ENCODE assay signal across 9 cellular contexts in the genomic region with DNA sequence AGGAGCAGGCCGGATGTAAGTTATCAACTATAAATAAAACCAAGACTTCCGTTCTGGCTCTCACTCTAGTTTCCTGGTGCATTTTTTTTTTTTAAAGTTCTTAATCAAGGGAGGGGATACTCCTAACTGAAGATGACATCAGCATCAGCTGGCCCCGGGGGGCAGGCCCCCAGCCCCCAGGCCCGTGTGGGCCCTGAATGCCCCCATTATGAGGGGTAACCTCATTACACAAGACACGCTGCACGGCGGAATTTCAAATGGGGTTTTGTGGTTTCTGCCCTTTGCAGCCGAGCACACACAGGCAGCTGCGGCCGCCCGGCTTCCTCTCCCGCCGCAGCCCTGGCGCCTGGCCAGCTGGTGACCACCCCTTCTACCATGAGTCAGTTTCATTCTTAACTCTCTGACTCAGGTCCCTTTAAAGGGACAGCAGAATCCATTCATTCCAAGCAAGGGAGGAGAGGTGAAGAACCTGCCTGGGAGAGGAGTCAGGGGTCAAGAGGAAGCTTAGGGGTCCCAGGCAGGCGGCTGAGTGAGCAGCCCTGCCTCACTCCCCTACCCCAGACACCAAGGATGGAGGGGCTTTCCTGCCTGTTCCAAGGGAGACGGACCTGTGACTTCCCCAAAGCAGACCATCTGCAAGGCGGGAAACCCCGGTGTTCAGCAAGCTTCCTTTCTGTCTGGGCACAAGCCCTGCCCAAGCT. TPM values are rescaled to one million over a fixed set of nuclear protein-coding genes. Genes with fewer than 3 reads are reported as not detected.
A peak's percentile ranks its signal among the peaks of the same experiment; 100 is the strongest.
DNase-seq lines count a peak whose midpoint lies in the region; ATAC-seq, FAIRE-seq and TF ChIP-seq lines count a peak whose summit lies in the region.
"Had no signal": no experiment of that assay in that cellular context is flagged by ENCODE, and none has a peak within 500 bp of the region (broad histone marks: within the 10 kb centered on the region; RNA-seq: fewer than 3 reads in every experiment).

No MANE protein-coding gene starts in this region.

- H3K27ac ChIP-seq in liver (ENCODE audit: low read depth in 1 of 2, low read length in 2 of 2) = peak overlapping the region; percentile 67 to 73

- TF ChIP-seq RAD21 in liver (IDR thresholded peaks at IDR 0.05) = peak; percentile 4 to 16

- H3K4me3 ChIP-seq in GM06990 (replicated peaks; ENCODE audit: low read depth, low read length) (peak overlapping the region; percentile 20), HFF-Myc (replicated peaks; ENCODE audit: low read depth, low read length) (no peak overlapping the region), bronchial epithelial cell (ENCODE audit: low read depth, low read length) (no peak overlapping the region), liver (ENCODE audit: low read depth in 1 of 3, low read length in 3 of 3) (no peak overlapping the region)

- POLR2A ChIA-PET in WTC11 (lab: Charles Lee) = interaction anchor here (0.6 kb wide), 1 partner anchor 97 kb away, joined by 3 read pairs; no protein-coding TSS in a partner anchor

- no peaks in the 10 kb centered on the region for H3K36me3 ChIP-seq in GM06990 (ENCODE audit: control insufficient read depth, insufficient read depth, low read length)
- H3K36me3 ChIP-seq in bronchial epithelial cell (ENCODE audit: control insufficient read depth, insufficient read depth, low read length) = no peaks in the 10 kb centered on the region
- no peaks in the 10 kb centered on the region for H3K36me3 ChIP-seq in liver (ENCODE audit: control insufficient read depth in 4 of 4, insufficient read depth in 3 of 4, low read depth in 1 of 4, low read length in 3 of 4)

- H3K9me3 ChIP-seq in liver (ENCODE audit: control insufficient read depth in 4 of 4, low read length in 3 of 4) = no peaks in the 10 kb centered on the region

- no peak overlapping the region for H3K4me3 Mint-ChIP-seq in WTC11

- H3K27me3 ChIP-seq in GM06990 (replicated peaks; ENCODE audit: control insufficient read depth, insufficient read depth, low read length) = no peaks in the 10 kb centered on the region
- no peaks in the 10 kb centered on the region for H3K27me3 ChIP-seq in bronchial epithelial cell (ENCODE audit: control insufficient read depth, insufficient read depth, low read length)
- no peaks in the 10 kb centered on the region for H3K27me3 ChIP-seq in liver (ENCODE audit: control insufficient read depth in 4 of 4, insufficient read depth in 4 of 4, low read length in 3 of 4)

- H3K27ac Mint-ChIP-seq in WTC11 = no peak overlapping the region

- no peak for ATAC-seq in WTC11

- no peaks in the 10 kb centered on the region for H3K27me3 Mint-ChIP-seq in WTC11 (ENCODE audit: low read depth)

- CTCF ChIA-PET in WTC11 (lab: Charles Lee) = interaction anchor here (0.7 to 1.7 kb wide), 4 partner anchors 10 to 411 kb away, joined by 3 to 4 read pairs (median 3); no protein-coding TSS in a partner anchor

- TF ChIP-seq CTCF in GM06990 (IDR thresholded peaks at IDR 0.05; ENCODE audit: insufficient read depth, low read length, poor library complexity, severe bottlenecking) (no peak), HFF-Myc (IDR thresholded peaks at IDR 0.05; ENCODE audit: low read depth, low read length, missing control alignments) (no peak), bronchial epithelial cell (IDR thresholded peaks at IDR 0.05; ENCODE audit: insufficient read depth, low read length, severe bottlenecking) (no peak), liver (IDR thresholded peaks at IDR 0.05; ENCODE audit: low read depth, low read length, missing input control) (no peak), WTC11 (IDR thresholded peaks at IDR 0.05) (no peak)

- H3K4me1 ChIP-seq in liver (ENCODE audit: control insufficient read depth in 4 of 4, insufficient read depth in 4 of 4, low read length in 3 of 4) = peaks cover 6 to 21% (median 16%) of the 10 kb centered on the region in 4 donors

- H3K36me3 Mint-ChIP-seq in WTC11 = no peaks in the 10 kb centered on the region

- peak overlapping the region in 1 of 2 donors; percentile 9 for H3K9ac ChIP-seq in liver (ENCODE audit: low read depth in 1 of 2, low read length in 2 of 2)

- DNase-seq in GM06990 (ENCODE audit: extremely low read depth, insufficient read length) (peak; percentile 99), HFF-Myc (ENCODE audit: extremely low read depth, low read depth) (peak; percentile 98), MV-4-11 (lab: John Stamatoyannopoulos, UW) (peak; percentile 100), bronchial epithelial cell (ENCODE audit: low read depth) (peak; percentile 92), WTC11 (ENCODE audit: low spot score) (no peak)
- DNase-seq in activated CD4-positive, CD25-positive, alpha-beta regulatory T cell (lab: John Stamatoyannopoulos, UW) = peak; percentile 51 to 73 (median 58)
- peak; percentile 71 for DNase-seq in stimulated activated CD4-positive, alpha-beta T cell treated with anti-CD3 and anti-CD28 coated beads, Interleukin-4, amount 100 ng/mL, for 1 hour

- no peak for FAIRE-seq in bronchial epithelial cell (lab: Jason Lieb, UNC)

- 35% methylated on average over 18 of the region's 18 CpGs for WGBS in liver

- H3K4me1 Mint-ChIP-seq in WTC11 = peaks cover 14% of the 10 kb centered on the region

- H3K9me3 Mint-ChIP-seq in WTC11 = no peaks in the 10 kb centered on the region

TF ChIP-seq in liver, 16 proteins besides CTCF, POLR2A, EP300 and RAD21:
- TF ChIP-seq TAF1 (conservative IDR thresholded peaks at IDR 0.05) (no peak), SP1 (IDR thresholded peaks at IDR 0.05) (peak; percentile 45), EGR1 (IDR thresholded peaks at IDR 0.05; ENCODE audit: low read depth in 2 of 2) (no peak), JUND (IDR thresholded peaks at IDR 0.05) (peak; percentile 20 to 39), GABPA (IDR thresholded peaks at IDR 0.05 in 1 of 2, conservative IDR thresholded peaks at IDR 0.05 in 1 of 2) (peak in 1 of 2 donors; percentile 59), YY1 (IDR thresholded peaks at IDR 0.05) (peak; percentile 2), RXRA (IDR thresholded peaks at IDR 0.05) (no peak), FOXA1 (IDR thresholded peaks at IDR 0.05) (no peak)

TF ChIP-seq in WTC11, 78 proteins besides CTCF, POLR2A, EP300 and RAD21:
- no peak for TF ChIP-seq NFE2L1 (CRISPR knock-in tag; IDR thresholded peaks at IDR 0.05)
- TF ChIP-seq, protein P1, sequence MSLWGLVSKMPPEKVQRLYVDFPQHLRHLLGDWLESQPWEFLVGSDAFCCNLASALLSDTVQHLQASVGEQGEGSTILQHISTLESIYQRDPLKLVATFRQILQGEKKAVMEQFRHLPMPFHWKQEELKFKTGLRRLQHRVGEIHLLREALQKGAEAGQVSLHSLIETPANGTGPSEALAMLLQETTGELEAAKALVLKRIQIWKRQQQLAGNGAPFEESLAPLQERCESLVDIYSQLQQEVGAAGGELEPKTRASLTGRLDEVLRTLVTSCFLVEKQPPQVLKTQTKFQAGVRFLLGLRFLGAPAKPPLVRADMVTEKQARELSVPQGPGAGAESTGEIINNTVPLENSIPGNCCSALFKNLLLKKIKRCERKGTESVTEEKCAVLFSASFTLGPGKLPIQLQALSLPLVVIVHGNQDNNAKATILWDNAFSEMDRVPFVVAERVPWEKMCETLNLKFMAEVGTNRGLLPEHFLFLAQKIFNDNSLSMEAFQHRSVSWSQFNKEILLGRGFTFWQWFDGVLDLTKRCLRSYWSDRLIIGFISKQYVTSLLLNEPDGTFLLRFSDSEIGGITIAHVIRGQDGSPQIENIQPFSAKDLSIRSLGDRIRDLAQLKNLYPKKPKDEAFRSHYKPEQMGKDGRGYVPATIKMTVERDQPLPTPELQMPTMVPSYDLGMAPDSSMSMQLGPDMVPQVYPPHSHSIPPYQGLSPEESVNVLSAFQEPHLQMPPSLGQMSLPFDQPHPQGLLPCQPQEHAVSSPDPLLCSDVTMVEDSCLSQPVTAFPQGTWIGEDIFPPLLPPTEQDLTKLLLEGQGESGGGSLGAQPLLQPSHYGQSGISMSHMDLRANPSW (CRISPR knock-in tag; conservative IDR thresholded peaks at IDR 0.05; ENCODE audit: low read depth) = no peak
- TF ChIP-seq TEAD4 (CRISPR knock-in tag; IDR thresholded peaks at IDR 0.05) = no peak
- TF ChIP-seq, protein P2, sequence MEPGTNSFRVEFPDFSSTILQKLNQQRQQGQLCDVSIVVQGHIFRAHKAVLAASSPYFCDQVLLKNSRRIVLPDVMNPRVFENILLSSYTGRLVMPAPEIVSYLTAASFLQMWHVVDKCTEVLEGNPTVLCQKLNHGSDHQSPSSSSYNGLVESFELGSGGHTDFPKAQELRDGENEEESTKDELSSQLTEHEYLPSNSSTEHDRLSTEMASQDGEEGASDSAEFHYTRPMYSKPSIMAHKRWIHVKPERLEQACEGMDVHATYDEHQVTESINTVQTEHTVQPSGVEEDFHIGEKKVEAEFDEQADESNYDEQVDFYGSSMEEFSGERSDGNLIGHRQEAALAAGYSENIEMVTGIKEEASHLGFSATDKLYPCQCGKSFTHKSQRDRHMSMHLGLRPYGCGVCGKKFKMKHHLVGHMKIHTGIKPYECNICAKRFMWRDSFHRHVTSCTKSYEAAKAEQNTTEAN (CRISPR knock-in tag; IDR thresholded peaks at IDR 0.05) = no peak
- TF ChIP-seq, protein P3, sequence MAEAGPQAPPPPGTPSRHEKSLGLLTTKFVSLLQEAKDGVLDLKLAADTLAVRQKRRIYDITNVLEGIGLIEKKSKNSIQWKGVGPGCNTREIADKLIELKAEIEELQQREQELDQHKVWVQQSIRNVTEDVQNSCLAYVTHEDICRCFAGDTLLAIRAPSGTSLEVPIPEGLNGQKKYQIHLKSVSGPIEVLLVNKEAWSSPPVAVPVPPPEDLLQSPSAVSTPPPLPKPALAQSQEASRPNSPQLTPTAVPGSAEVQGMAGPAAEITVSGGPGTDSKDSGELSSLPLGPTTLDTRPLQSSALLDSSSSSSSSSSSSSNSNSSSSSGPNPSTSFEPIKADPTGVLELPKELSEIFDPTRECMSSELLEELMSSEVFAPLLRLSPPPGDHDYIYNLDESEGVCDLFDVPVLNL (CRISPR knock-in tag; IDR thresholded peaks at IDR 0.05; ENCODE audit: borderline replicate concordance, low read depth) = no peak
- TF ChIP-seq SOX15 (CRISPR knock-in tag; IDR thresholded peaks at IDR 0.05) = no peak
- TF ChIP-seq MLX (CRISPR knock-in tag; IDR thresholded peaks at IDR 0.05) = no peak
- TF ChIP-seq CREB1 (CRISPR knock-in tag; IDR thresholded peaks at IDR 0.05) = no peak
- TF ChIP-seq ZNF396 (CRISPR knock-in tag; IDR thresholded peaks at IDR 0.05; ENCODE audit: borderline replicate concordance) = no peak

RNA-seq across cellular contexts. Expression of gene MYEOV, which starts 3.4 kb away (rescaled TPM):
- 0.26 and 0.38 TPM in 2 replicates for total RNA-seq in bronchial epithelial cell
- under 1 TPM in 1 of 2 donors, not detected in 1; 0.79 TPM for total RNA-seq in liver
- polyA plus RNA-seq in liver = under 1 TPM in 1 of 2 donors, not detected in 1; 0.90 TPM
- total RNA-seq in WTC11 (2021) = 1.1 to 1.4 TPM (median 1.1 TPM) in 3 replicates
- total RNA-seq: temporal lobe had no signal
